6 cellular contexts compared by ENCODE assay signal in the genomic region with DNA sequence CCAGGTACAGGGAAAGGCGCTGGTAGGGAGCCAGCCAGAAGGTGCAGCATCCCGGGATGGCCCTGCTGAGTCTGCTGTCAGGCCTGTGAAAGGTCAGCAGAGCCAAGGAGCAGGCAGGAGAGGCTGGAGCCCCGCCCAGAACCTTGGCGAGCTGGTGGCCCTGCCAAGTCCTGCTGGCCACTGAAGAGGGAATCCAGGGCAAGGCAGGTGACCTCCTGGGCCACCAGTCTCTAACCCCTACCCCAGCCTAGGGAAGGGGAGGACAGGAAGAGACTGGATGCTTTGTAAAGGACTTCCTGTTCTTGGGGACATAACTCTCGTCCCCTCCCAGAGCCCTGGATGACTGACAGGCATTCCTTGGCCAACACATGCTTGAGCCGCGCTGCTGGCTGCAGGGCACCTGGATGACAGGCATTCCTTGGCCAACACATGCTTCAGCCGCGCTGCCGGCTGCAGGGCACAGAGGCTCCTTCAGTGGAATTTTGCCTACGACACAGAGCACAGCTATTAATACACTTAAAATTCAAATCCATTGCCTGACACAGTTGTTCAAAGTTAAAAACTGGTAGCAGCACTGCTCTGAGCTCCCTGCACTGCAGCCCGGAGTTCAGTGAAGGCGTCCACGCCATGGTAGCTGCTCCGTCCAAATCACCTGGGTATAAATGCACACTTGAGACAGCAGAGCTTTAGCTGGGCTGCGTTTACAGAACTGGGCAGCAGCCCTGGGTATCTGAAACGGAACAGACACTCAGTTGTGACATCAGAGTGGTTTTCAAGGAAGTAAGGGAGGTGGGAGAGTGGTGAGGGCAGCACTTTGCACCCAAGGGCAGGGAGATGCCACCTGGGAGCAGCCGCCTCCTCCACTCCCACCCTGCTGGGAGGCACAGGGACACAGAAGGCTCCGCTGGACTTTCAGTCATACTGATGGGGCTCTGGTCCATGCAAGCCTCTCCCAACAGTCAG. TPM values are rescaled to one million over a fixed set of nuclear protein-coding genes. Genes with fewer than 3 reads are reported as not detected.
A peak's percentile ranks its signal among the peaks of the same experiment; 100 is the strongest.
DNase-seq lines count a peak whose midpoint lies in the region; ATAC-seq lines count a peak whose summit lies in the region.

No MANE protein-coding gene starts in this region.

- H3K27me3 ChIP-seq in MG63 = no peaks in the 10 kb centered on the region

- in situ Hi-C loops in T47D (cut with HindIII; ENCODE audit: low pct_unique_long_range_greater_than_20kb, low sequenced_read_pairs) = no loop called here

- ATAC-seq in GM18517 (IDR thresholded peaks at IDR 0.05; ENCODE audit: unreplicated experiment) = no peak
- ATAC-seq in HG03442 (IDR thresholded peaks at IDR 0.05; ENCODE audit: unreplicated experiment) = no peak

- peak overlapping the region; percentile 52 for H3K4me3 ChIP-seq in MG63

- H3K9me3 ChIP-seq in MG63 = no peaks in the 10 kb centered on the region

- no peak for DNase-seq in MG63
- DNase-seq in T47D (ENCODE audit: low read depth in 1 of 2, low spot score in 1 of 2) = peak; percentile 94 to 95
- DNase-seq in renal cortical epithelial cell (ENCODE audit: low read depth) = peak; percentile 60
- no peak for DNase-seq in mesenteric fat pad (ENCODE audit: low spot score)

- peaks cover 49% of the 10 kb centered on the region for H3K36me3 ChIP-seq in MG63

RNA-seq across cellular contexts. Expression of gene BRICD5, which starts 2.0 kb away (rescaled TPM):
- 0.39 and 1.3 TPM in 2 replicates for total RNA-seq in MG63 (2014; rRNA removed; shearing (Covaris generic); ENCODE audit: low replicate concordance)
- total RNA-seq in renal cortical epithelial cell = 0.17 and 1.7 TPM in 2 replicates
- total RNA-seq in mesenteric fat pad = 2.9 TPM

RNA-seq across cellular contexts. Expression of gene PGP, which starts 2.0 kb away (rescaled TPM):
- 31.7 and 43.8 TPM in 2 replicates for total RNA-seq in MG63 (2014; rRNA removed; shearing (Covaris generic); ENCODE audit: low replicate concordance)
- 9.7 and 29.9 TPM in 2 replicates for total RNA-seq in renal cortical epithelial cell
- total RNA-seq in mesenteric fat pad = 11.8 TPM

RNA-seq across cellular contexts. Expression of gene MLST8, which starts 7.4 kb away (rescaled TPM):
- total RNA-seq in MG63 (2014; rRNA removed; shearing (Covaris generic); ENCODE audit: low replicate concordance) = 29.0 and 42.6 TPM in 2 replicates
- total RNA-seq in renal cortical epithelial cell = 16.7 and 22.2 TPM in 2 replicates
- 21.9 TPM for total RNA-seq in mesenteric fat pad

RNA-seq across cellular contexts. Expression of gene E4F1, which starts 10.7 kb away (rescaled TPM):
- total RNA-seq in MG63 (2014; rRNA removed; shearing (Covaris generic); ENCODE audit: low replicate concordance) = 43.2 and 56.5 TPM in 2 replicates
- total RNA-seq in renal cortical epithelial cell (29.7 and 32.7 TPM in 2 replicates), mesenteric fat pad (15.1 TPM)

RNA-seq across cellular contexts. Expression of gene CASKIN1, which starts 16.2 kb away (rescaled TPM):
- 0.02 and 1.0 TPM in 2 replicates for total RNA-seq in MG63 (2014; rRNA removed; shearing (Covaris generic); ENCODE audit: low replicate concordance)
- total RNA-seq in renal cortical epithelial cell = under 0.01 and 0.15 TPM in 2 replicates
- 0.06 TPM for total RNA-seq in mesenteric fat pad

Comparison
In these comparisons a context has a peak if more than half of its experiments do, and no peak if none do; other contexts are left out.
1. DNase-seq: peak in T47D (2 of 2) and renal cortical epithelial cell (single experiment); none in MG63 (single experiment) and mesenteric fat pad (single experiment).